Comparison of ENCODE assay signal across 21 cellular contexts in genomic region chr2:20195431-20195830, GRCh38. TPM values are rescaled to one million over a fixed set of nuclear protein-coding genes. Genes with fewer than 3 reads are reported as not detected.
A peak's percentile ranks its signal among the peaks of the same experiment; 100 is the strongest.
DNase-seq lines count a peak whose midpoint lies in the region; ATAC-seq, FAIRE-seq and TF ChIP-seq lines count a peak whose summit lies in the region.
"Had no signal": no experiment of that assay in that cellular context is flagged by ENCODE, and none has a peak within 500 bp of the region (broad histone marks: within the 10 kb centered on the region; RNA-seq: fewer than 3 reads in every experiment).

No MANE protein-coding gene starts in this region.

- H3K27me3 Mint-ChIP-seq in T-helper 17 cell = peaks cover 17% of the 10 kb centered on the region

- H3K9ac ChIP-seq in colonic mucosa (ENCODE audit: low read depth in 2 of 2, low read length in 2 of 2) = peak overlapping the region; percentile 36 to 84
- no peak overlapping the region for H3K9ac ChIP-seq in rectal smooth muscle tissue (ENCODE audit: low read length)
- H3K9ac ChIP-seq: BLaER1 had no signal

- DNase-seq in colonic mucosa (no peak), right lobe of liver (no peak), HuH-7.5 (ENCODE audit: low spot score) (no peak), T-helper 17 cell (no peak), RCC 7860 (ENCODE audit: low spot score) (no peak), lower lobe of right lung (no peak)
- DNase-seq: CD8-positive, alpha-beta T cell; KBM-7; NCI-H1417; NCI-H187 treated with DMSO at 0.1 percent for 48 hours; NCI-H2227 treated with DMSO at 0.1 percent for 48 hours; NCI-H510A treated with DMSO at 0.1 percent for 48 hours; NCI-H774; SIG-M5 had no signal

- H3K4me1 ChIP-seq in colonic mucosa (peaks cover 22% of the 10 kb centered on the region), right lobe of liver (peaks cover 0 to 81% (median 36%) of the 10 kb centered on the region in 4 donors), rectal smooth muscle tissue (ENCODE audit: control insufficient read depth, insufficient read depth, low read length) (no peaks in the 10 kb centered on the region), lower lobe of right lung (peaks cover 35% of the 10 kb centered on the region)
- H3K4me1 ChIP-seq: BLaER1 had no signal

- H3K9me3 ChIP-seq in colonic mucosa (no peaks in the 10 kb centered on the region), right lobe of liver (no peaks in the 10 kb centered on the region), T-helper 17 cell (ENCODE audit: control insufficient read depth, low read length, poor library complexity, severe bottlenecking) (no peaks in the 10 kb centered on the region), lower lobe of right lung (no peaks in the 10 kb centered on the region)
- H3K9me3 ChIP-seq: BLaER1 had no signal

- FAIRE-seq in RCC 7860 (lab: Jason Lieb, UNC) = no peak
- FAIRE-seq: A204.1, GM12892, GM18507, H1 had no signal

- H3K27ac Mint-ChIP-seq in T-helper 17 cell = no peak overlapping the region
- H3K27ac Mint-ChIP-seq: CD8-positive, alpha-beta T cell had no signal

- WGBS in right lobe of liver (ENCODE audit: insufficient coverage, low coverage, low lambda C conversion rate, missing lambda C conversion rate) = 23% methylated on average over 10 of the region's 10 CpGs

- no peak overlapping the region for H3K4me3 ChIP-seq in colonic mucosa
- H3K4me3 ChIP-seq in right lobe of liver = peak overlapping the region; percentile 4 to 34 (median 26)
- peak overlapping the region; percentile 38 for H3K4me3 ChIP-seq in rectal smooth muscle tissue (ENCODE audit: low read length)
- no peak overlapping the region for H3K4me3 ChIP-seq in lower lobe of right lung
- H3K4me3 ChIP-seq: BLaER1 had no signal

- H3K27ac ChIP-seq in C4-2B (peak overlapping the region; percentile 85), colonic mucosa (peak overlapping the region; percentile 89), right lobe of liver (peak overlapping the region; percentile 71 to 99 (median 76)), rectal smooth muscle tissue (ENCODE audit: low read depth, low read length) (no peak overlapping the region), lower lobe of right lung (no peak overlapping the region)
- H3K27ac ChIP-seq: BLaER1 had no signal

- ATAC-seq in right lobe of liver = peak; percentile 3 to 15 (median 8)
- ATAC-seq in T-helper 17 cell = no peak
- no peak for ATAC-seq in lower lobe of right lung
- ATAC-seq: CD8-positive, alpha-beta T cell had no signal

- peak; percentile 24 for TF ChIP-seq POLR2A in right lobe of liver (IDR thresholded peaks at IDR 0.05)

- no peak overlapping the region for H3K4me3 Mint-ChIP-seq in T-helper 17 cell
- H3K4me3 Mint-ChIP-seq: CD8-positive, alpha-beta T cell had no signal

- no peaks in the 10 kb centered on the region for H3K36me3 Mint-ChIP-seq in T-helper 17 cell (ENCODE audit: low read depth)
- H3K36me3 Mint-ChIP-seq: CD8-positive, alpha-beta T cell had no signal

- H3K27me3 ChIP-seq in colonic mucosa = no peaks in the 10 kb centered on the region
- H3K27me3 ChIP-seq in right lobe of liver = no peaks in the 10 kb centered on the region
- H3K27me3 ChIP-seq in rectal smooth muscle tissue (ENCODE audit: control insufficient read depth, insufficient read depth, low read length) = no peaks in the 10 kb centered on the region
- H3K27me3 ChIP-seq in lower lobe of right lung (ENCODE audit: low read depth) = no peaks in the 10 kb centered on the region
- H3K27me3 ChIP-seq: BLaER1 had no signal

- intact Hi-C loops in colonic mucosa (cut with DNase I) (no loop called here), right lobe of liver (cut with DNase I) (no loop called here), lower lobe of right lung (cut with DNase I) (no loop called here)

- H3K36me3 ChIP-seq in colonic mucosa (no peaks in the 10 kb centered on the region), right lobe of liver (no peaks in the 10 kb centered on the region), rectal smooth muscle tissue (ENCODE audit: control insufficient read depth, insufficient read depth, low read length) (no peaks in the 10 kb centered on the region), lower lobe of right lung (no peaks in the 10 kb centered on the region)

- TF ChIP-seq CTCF in C4-2B (conservative IDR thresholded peaks at IDR 0.05) = no peak
- no peak for TF ChIP-seq CTCF in colonic mucosa (IDR thresholded peaks at IDR 0.05)
- no peak for TF ChIP-seq CTCF in right lobe of liver (IDR thresholded peaks at IDR 0.05)
- no peak for TF ChIP-seq CTCF in lower lobe of right lung (IDR thresholded peaks at IDR 0.05)

- H3K4me1 Mint-ChIP-seq in T-helper 17 cell = peaks cover 2% of the 10 kb centered on the region

RNA-seq across cellular contexts. Expression of gene SDC1, which starts 29.5 kb away (rescaled TPM):
- 100 to 1,000 TPM; 156 to 213 TPM for total RNA-seq in colonic mucosa
- 100 to 1,000 TPM; 260 to 452 (median 415) TPM for total RNA-seq in right lobe of liver
- total RNA-seq in T-helper 17 cell = not detected
- total RNA-seq in lower lobe of right lung = 90.0 TPM
- total RNA-seq: CD8-positive, alpha-beta T cell had no signal

Comparison
In these comparisons a context has a peak if more than half of its experiments do, and no peak if none do; other contexts are left out.
1. H3K27ac ChIP-seq: peak in C4-2B (single experiment), colonic mucosa (single experiment) and right lobe of liver (3 of 3); none in rectal smooth muscle tissue (single experiment) and lower lobe of right lung (single experiment).
2. H3K4me3 ChIP-seq: peak in right lobe of liver (3 of 3) and rectal smooth muscle tissue (single experiment); none in colonic mucosa (single experiment) and lower lobe of right lung (single experiment).
3. ATAC-seq: peak in right lobe of liver (4 of 4); none in T-helper 17 cell (single experiment) and lower lobe of right lung (0 of 2).
4. RNA of gene SDC1, which starts 29.5 kb away (total RNA-seq): 260 to 452 TPM in right lobe of liver, 156 to 213 TPM in colonic mucosa and 90.0 TPM in lower lobe of right lung (single experiment); not detected in T-helper 17 cell; every median in the first group is over 10 times any median in the second.